8 cellular contexts compared by ENCODE assay signal in genomic region chr14:37197421-37198272, GRCh38. TPM values are rescaled to one million over a fixed set of nuclear protein-coding genes. Genes with fewer than 3 reads are reported as not detected.
DNase-seq lines count a peak whose midpoint lies in the region; ATAC-seq and TF ChIP-seq lines count a peak whose summit lies in the region.

A gene with protein sequence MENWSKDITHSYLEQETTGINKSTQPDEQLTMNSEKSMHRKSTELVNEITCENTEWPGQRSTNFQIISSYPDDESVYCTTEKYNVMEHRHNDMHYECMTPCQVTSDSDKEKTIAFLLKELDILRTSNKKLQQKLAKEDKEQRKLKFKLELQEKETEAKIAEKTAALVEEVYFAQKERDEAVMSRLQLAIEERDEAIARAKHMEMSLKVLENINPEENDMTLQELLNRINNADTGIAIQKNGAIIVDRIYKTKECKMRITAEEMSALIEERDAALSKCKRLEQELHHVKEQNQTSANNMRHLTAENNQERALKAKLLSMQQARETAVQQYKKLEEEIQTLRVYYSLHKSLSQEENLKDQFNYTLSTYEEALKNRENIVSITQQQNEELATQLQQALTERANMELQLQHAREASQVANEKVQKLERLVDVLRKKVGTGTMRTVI (plus strand): TSS chr14:37197937. CDS start chr14:37247889, 49,952 bp downstream.

- H3K27me3 ChIP-seq in fibroblast of lung (ENCODE audit: control insufficient read depth, insufficient read depth, low read length) = no peaks in the 10 kb centered on the region
- no peaks in the 10 kb centered on the region for H3K27me3 ChIP-seq in stomach

- H3K9me3 ChIP-seq in fibroblast of lung (ENCODE audit: control insufficient read depth, insufficient read depth, low read depth, low read length) = no peaks in the 10 kb centered on the region
- H3K9me3 ChIP-seq in stomach = no peaks in the 10 kb centered on the region

- H3K79me2 ChIP-seq in fibroblast of lung (ENCODE audit: control insufficient read depth, insufficient read depth, low read length) = no peaks in the 10 kb centered on the region

- WGBS in stomach, 5 donors = 1 to 3% (median 2%) methylated on average over 45 to 70 of the region's 70 CpGs

- peak within 1 kb of the TSS; percentile 68 for H3K27ac ChIP-seq in fibroblast of lung (ENCODE audit: insufficient read depth, low read length)
- H3K27ac ChIP-seq in stomach = peak within 1 kb of the TSS; percentile 86 to 93 (median 88)

- ATAC-seq in GM21367 (IDR thresholded peaks at IDR 0.05; ENCODE audit: unreplicated experiment) = no peak
- no peak for ATAC-seq in GM21447 (IDR thresholded peaks at IDR 0.05; ENCODE audit: unreplicated experiment)

- DNase-seq in GM04504 (ENCODE audit: low read depth) (peak; percentile 75), NCI-H2081 treated with DMSO at 0.1 percent for 48 hours (lab: John Stamatoyannopoulos, UW) (peak; percentile 38), fibroblast of lung (ENCODE audit: low read depth in 2 of 2) (peak; percentile 89 to 92), middle frontal gyrus (ENCODE audit: extremely low spot score, low spot score) (peak; percentile 68), stomach (peak; percentile 88)
- DNase-seq in activated CD4-positive, alpha-beta T cell treated with anti-CD3 and anti-CD28 coated beads, Interleukin-2, amount 50 U/mL, for 48 hours = peak; percentile 10 to 22

- H3K4me1 ChIP-seq in fibroblast of lung (ENCODE audit: control insufficient read depth, extremely low read depth, insufficient read depth, low read length) (no peaks in the 10 kb centered on the region), stomach (peaks cover 5 to 46% (median 31%) of the 10 kb centered on the region in 4 donors)

- H2AFZ ChIP-seq in fibroblast of lung (ENCODE audit: low read length) = peak within 1 kb of the TSS; percentile 87

- no peaks in the 10 kb centered on the region for H3K36me3 ChIP-seq in fibroblast of lung (ENCODE audit: control insufficient read depth, insufficient read depth, low read length)
- H3K36me3 ChIP-seq in stomach = no peaks in the 10 kb centered on the region

- intact Hi-C loops in stomach (cut with DNase I; ENCODE audit: low total_unique reads) = no loop called here

- TF ChIP-seq POLR2A in stomach (IDR thresholded peaks at IDR 0.05) = peak in 1 of 4 donors; percentile 34

- H3K4me2 ChIP-seq in fibroblast of lung (ENCODE audit: extremely low read depth, insufficient read depth, low read length) = peak within 1 kb of the TSS; percentile 87

- peak within 1 kb of the TSS; percentile 80 for H3K9ac ChIP-seq in fibroblast of lung (ENCODE audit: insufficient read depth, low read length)

- no peaks in the 10 kb centered on the region for H4K20me1 ChIP-seq in fibroblast of lung (ENCODE audit: control insufficient read depth, extremely low read depth, insufficient read depth, low read length)

- TF ChIP-seq CTCF in fibroblast of lung (conservative IDR thresholded peaks at IDR 0.05 in 1 of 2, IDR thresholded peaks at IDR 0.05 in 1 of 2; ENCODE audit: low read depth in 1 of 2, low read length in 2 of 2) = peak; percentile 28 to 44
- peak in 3 of 7 experiments; percentile 6 to 26 (median 16) for TF ChIP-seq CTCF in stomach (IDR thresholded peaks at IDR 0.05)

- peak within 1 kb of the TSS; percentile 55 to 88 (median 68) for H3K4me3 ChIP-seq in fibroblast of lung (replicated peaks in 1 of 4; ENCODE audit: control extremely low read depth in 1 of 4, insufficient read depth in 1 of 4, low read depth in 3 of 4, low read length in 4 of 4)
- H3K4me3 ChIP-seq in stomach = peak within 1 kb of the TSS; percentile 56 to 69 (median 64)

- no peak for TF ChIP-seq EP300 in stomach (IDR thresholded peaks at IDR 0.05)

RNA-seq across cellular contexts. Expression of the gene that starts here (rescaled TPM):
- total RNA-seq in fibroblast of lung = 8.6 and 9.0 TPM in 2 replicates
- polyA plus RNA-seq in fibroblast of lung = 4.3 and 6.4 TPM in 2 replicates
- polyA plus RNA-seq in fibroblast of lung (2012) = 3.5 and 4.2 TPM in 2 replicates
- polyA minus RNA-seq in fibroblast of lung (ENCODE audit: low replicate concordance) = 1.6 TPM in 1 of 2 replicates, not detected in the other
- 100 to 1,000 TPM in 1 of 5 donors, 10 to 100 TPM in 3, 1 to 10 TPM in 1; 4.6 to 133 (median 45.1) TPM for total RNA-seq in stomach
- polyA plus RNA-seq in stomach = 1 to 10 TPM; 2.2 to 4.9 (median 3.3) TPM

Comparison
In these comparisons a context has a peak if more than half of its experiments do, and no peak if none do; other contexts are left out.
1. DNase-seq: peak in every context shown above with its lines; median percentile 90 in fibroblast of lung; 88 in stomach; 75 in GM04504; 68 in middle frontal gyrus; 38 in NCI-H2081 treated with DMSO at 0.1 percent for 48 hours; 16 in activated CD4-positive, alpha-beta T cell treated with anti-CD3 and anti-CD28 coated beads, Interleukin-2, amount 50 U/mL, for 48 hours.